ENCODE assay signal across 22 cellular contexts in genomic region chr17:63224644-63225043, GRCh38.
"Had no signal": no experiment of that assay in that cellular context is flagged by ENCODE, and none has a peak within 500 bp of the region (broad histone marks: within the 10 kb centered on the region; RNA-seq: fewer than 3 reads in every experiment).

No MANE protein-coding gene starts in this region.

- H3K36me3 ChIP-seq: MG63, SJSA1 had no signal

- DNase-seq: KBM-7, MG63, NCI-H1092 treated with DMSO at 0.1 percent for 48 hours, NCI-H1436, NCI-H187, NCI-H2029, NCI-H2081 treated with DMSO at 0.1 percent for 48 hours, NCI-H2171, NCI-H226, NCI-H446, NCI-H510A, NCI-H524 treated with DMSO at 0.1 percent for 48 hours, NCI-H69, NCI-H774, Right ventricle myocardium superior, RPMI8226, SIG-M5 had no signal

- H3K9me3 ChIP-seq: SJSA1 had no signal

- H3K4me3 ChIP-seq: MG63, SJSA1, SK-N-MC had no signal

- H3K27me3 ChIP-seq: MG63, SJSA1 had no signal

- H3K27ac ChIP-seq: HL-60, SJSA1, SK-N-MC had no signal

- H3K4me1 ChIP-seq: SJSA1 had no signal

- FAIRE-seq: HTR-8/SVneo, RCC 7860 had no signal
